11 cellular contexts compared by ENCODE assay signal in the genomic region with DNA sequence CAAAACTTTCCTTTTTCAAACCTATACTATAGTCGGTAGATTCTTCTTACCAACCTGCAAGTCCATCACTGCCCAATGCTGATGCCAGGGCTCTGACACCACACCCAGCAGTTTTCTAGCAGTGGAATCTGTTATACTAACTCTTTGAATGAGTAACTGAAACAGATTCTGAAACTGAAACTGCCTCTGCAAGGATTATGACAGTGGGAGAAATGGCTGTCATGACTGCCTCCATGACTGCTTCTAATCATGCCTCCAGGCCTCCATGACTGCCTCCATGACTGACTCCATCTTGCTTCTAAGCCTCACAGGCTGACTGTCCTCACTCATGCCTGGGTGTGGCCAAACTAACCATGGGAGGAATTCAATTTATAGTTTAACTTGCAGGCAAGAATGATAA. TPM values are rescaled to one million over a fixed set of nuclear protein-coding genes. Genes with fewer than 3 reads are reported as not detected.
DNase-seq lines count a peak whose midpoint lies in the region; ATAC-seq, FAIRE-seq and TF ChIP-seq lines count a peak whose summit lies in the region.
"Had no signal": no experiment of that assay in that cellular context is flagged by ENCODE, and none has a peak within 500 bp of the region (broad histone marks: within the 10 kb centered on the region; RNA-seq: fewer than 3 reads in every experiment).

No MANE protein-coding gene starts in this region.

- no peak overlapping the region for H3K9ac ChIP-seq in endothelial cell of umbilical vein (replicated peaks; ENCODE audit: extremely low read depth, insufficient read depth, low read length)

- no peaks in the 10 kb centered on the region for H3K9me3 ChIP-seq in endothelial cell of umbilical vein (replicated peaks; ENCODE audit: control insufficient read depth, insufficient read depth, low read length)
- no peaks in the 10 kb centered on the region for H3K9me3 ChIP-seq in thyroid gland
- no peaks in the 10 kb centered on the region for H3K9me3 ChIP-seq in esophagus squamous epithelium
- H3K9me3 ChIP-seq: breast epithelium had no signal

- 89 to 100% methylated on average over 1 of the region's 1 CpG for WGBS in thyroid gland, 2 donors
- WGBS in esophagus squamous epithelium, 2 donors = 67 to 100% methylated on average over 1 of the region's 1 CpG

- H3K4me1 ChIP-seq in endothelial cell of umbilical vein (ENCODE audit: control insufficient read depth, extremely low read depth, insufficient read depth, low read length) (peaks cover 25% of the 10 kb centered on the region), thyroid gland (no peaks in the 10 kb centered on the region), esophagus squamous epithelium (no peaks in the 10 kb centered on the region)
- H3K4me1 ChIP-seq: breast epithelium had no signal

- dilution Hi-C loops in endothelial cell of umbilical vein (cut with MboI; ENCODE audit: extremely low pct_ligation_motif_present, low sequenced_read_pairs) = no loop called here

- H3K27me3 ChIP-seq in endothelial cell of umbilical vein (ENCODE audit: control insufficient read depth in 2 of 2, insufficient read depth in 2 of 2, low read length in 2 of 2) = no peaks in the 10 kb centered on the region
- H3K27me3 ChIP-seq in thyroid gland = no peaks in the 10 kb centered on the region
- H3K27me3 ChIP-seq in esophagus squamous epithelium = no peaks in the 10 kb centered on the region
- H3K27me3 ChIP-seq: breast epithelium had no signal

- no peak overlapping the region for H3K4me3 ChIP-seq in endothelial cell of umbilical vein (replicated peaks in 1 of 3; ENCODE audit: insufficient read depth in 1 of 3, low read depth in 1 of 3, low read length in 3 of 3)
- no peak overlapping the region for H3K4me3 ChIP-seq in thyroid gland (replicated peaks in 1 of 3)
- H3K4me3 ChIP-seq in esophagus squamous epithelium = no peak overlapping the region
- H3K4me3 ChIP-seq: breast epithelium had no signal

- no peaks in the 10 kb centered on the region for H3K36me3 ChIP-seq in endothelial cell of umbilical vein (ENCODE audit: control insufficient read depth in 2 of 2, extremely low read depth in 1 of 2, insufficient read depth in 2 of 2, low read length in 2 of 2)
- H3K36me3 ChIP-seq in thyroid gland = no peaks in the 10 kb centered on the region
- no peaks in the 10 kb centered on the region for H3K36me3 ChIP-seq in esophagus squamous epithelium
- H3K36me3 ChIP-seq: breast epithelium had no signal

- in situ Hi-C loops in GM13976 (cut with MboI; ENCODE audit: low sequenced_read_pairs, unreplicated experiment) = no loop called here

- peak; percentile 78 for DNase-seq in GM13976 (ENCODE audit: low spot score)
- DNase-seq in GM20000 (ENCODE audit: low spot score) = peak; percentile 56
- DNase-seq in endothelial cell of umbilical vein (ENCODE audit: low read depth, low spot score) = no peak
- DNase-seq in thyroid gland = no peak
- DNase-seq in NCI-H2029 treated with DMSO at 0.1 percent for 48 hours (lab: John Stamatoyannopoulos, UW) = no peak
- no peak for DNase-seq in esophagus squamous epithelium (lab: John Stamatoyannopoulos, UW)
- DNase-seq: hypothalamus, NCI-H1048 had no signal

- H3K4me2 ChIP-seq in endothelial cell of umbilical vein (ENCODE audit: insufficient read depth, low read length) = no peak overlapping the region

- no peak overlapping the region for H3K27ac ChIP-seq in endothelial cell of umbilical vein (ENCODE audit: insufficient read depth, low read depth, low read length)
- H3K27ac ChIP-seq in thyroid gland = no peak overlapping the region
- H3K27ac ChIP-seq in esophagus squamous epithelium = no peak overlapping the region
- H3K27ac ChIP-seq: breast epithelium had no signal

- CTCF ChIA-PET in endothelial cell of umbilical vein (lab: Charles Lee) = no interaction called here

- TF ChIP-seq POLR2A in endothelial cell of umbilical vein (IDR thresholded peaks at IDR 0.05; ENCODE audit: low read depth, low read length) (no peak), thyroid gland (IDR thresholded peaks at IDR 0.05) (no peak), esophagus squamous epithelium (IDR thresholded peaks at IDR 0.05) (no peak)

- peak; percentile 84 for ATAC-seq in HG03378 (IDR thresholded peaks at IDR 0.05; ENCODE audit: unreplicated experiment)
- no peak for ATAC-seq in HG02840 (IDR thresholded peaks at IDR 0.05; ENCODE audit: low FRiP score, unreplicated experiment)

- H4K20me1 ChIP-seq in endothelial cell of umbilical vein (replicated peaks; ENCODE audit: control insufficient read depth, extremely low read depth, insufficient read depth, low read length) = no peaks in the 10 kb centered on the region

- no peak for TF ChIP-seq CTCF in GM13976 (IDR thresholded peaks at IDR 0.05; ENCODE audit: borderline replicate concordance, control extremely low read depth, extremely low read depth, insufficient read depth, missing control alignments)
- no peak for TF ChIP-seq CTCF in GM20000 (IDR thresholded peaks at IDR 0.05; ENCODE audit: extremely low read depth, missing control alignments)
- TF ChIP-seq CTCF in endothelial cell of umbilical vein (IDR thresholded peaks at IDR 0.05; ENCODE audit: extremely low read depth in 1 of 2, insufficient read depth in 1 of 2, low read depth in 1 of 2, low read length in 2 of 2) = no peak
- TF ChIP-seq CTCF in thyroid gland (IDR thresholded peaks at IDR 0.05) = no peak
- TF ChIP-seq CTCF in esophagus squamous epithelium (IDR thresholded peaks at IDR 0.05) = no peak

- no peak for FAIRE-seq in endothelial cell of umbilical vein (lab: Jason Lieb, UNC)

- no TSS peak for BruUV-seq in endothelial cell of umbilical vein (replicated peaks; lab: Mats Ljungman, UMichigan)

- no peaks in the 10 kb centered on the region for H3K79me2 ChIP-seq in endothelial cell of umbilical vein (ENCODE audit: control insufficient read depth, insufficient read depth, low read length)

- H2AFZ ChIP-seq in endothelial cell of umbilical vein (ENCODE audit: low read depth, low read length) = peak overlapping the region; percentile 62

- POLR2A ChIA-PET in endothelial cell of umbilical vein (lab: Charles Lee) = no interaction called here

- no peaks in the 10 kb centered on the region for H3K9me1 ChIP-seq in endothelial cell of umbilical vein (replicated peaks; ENCODE audit: control insufficient read depth, extremely low read depth, insufficient read depth, low read length)

- intact Hi-C loops in endothelial cell of umbilical vein (cut with micrococcal nuclease) (no loop called here), thyroid gland (cut with DNase I) (no loop called here), esophagus squamous epithelium (cut with DNase I) (no loop called here)

TF ChIP-seq in endothelial cell of umbilical vein, 7 proteins besides CTCF, POLR2A, EP300 and RAD21:
- TF ChIP-seq EZH2 (IDR thresholded peaks at IDR 0.05; ENCODE audit: borderline replicate concordance, low read depth, low read length, severe bottlenecking) (no peak), MYC (IDR thresholded peaks at IDR 0.05; ENCODE audit: low read depth, low read length) (no peak), FOS (IDR thresholded peaks at IDR 0.05; ENCODE audit: borderline replicate concordance, insufficient read depth, low read length) (no peak), POLR2AphosphoS5 (IDR thresholded peaks at IDR 0.05; ENCODE audit: insufficient read depth, low read depth, low read length) (no peak), JUN (IDR thresholded peaks at IDR 0.05; ENCODE audit: borderline replicate concordance, insufficient read depth, insufficient read length, low read depth) (no peak), GATA2 (IDR thresholded peaks at IDR 0.05; ENCODE audit: insufficient read depth, insufficient read length, low read depth, low read length) (no peak)
- TF ChIP-seq, protein P1, sequence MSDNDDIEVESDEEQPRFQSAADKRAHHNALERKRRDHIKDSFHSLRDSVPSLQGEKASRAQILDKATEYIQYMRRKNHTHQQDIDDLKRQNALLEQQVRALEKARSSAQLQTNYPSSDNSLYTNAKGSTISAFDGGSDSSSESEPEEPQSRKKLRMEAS (IDR thresholded peaks at IDR 0.05; ENCODE audit: insufficient read depth, insufficient read length) = no peak

RNA-seq across cellular contexts. Expression of a gene that starts 29.4 kb away (rescaled TPM):
- total RNA-seq in endothelial cell of umbilical vein (200 and 212 TPM in 2 replicates), thyroid gland (100 to 1,000 TPM; 104 to 131 (median 117) TPM), esophagus squamous epithelium (10 to 100 TPM; 52.1 to 85.8 (median 73.4) TPM)
- 294 and 328 TPM in 2 replicates for polyA plus RNA-seq in endothelial cell of umbilical vein
- 239 and 266 TPM in 2 replicates for polyA plus RNA-seq in endothelial cell of umbilical vein (2011; cell fraction: cytosol; rRNA removed)
- 693 and 713 TPM in 2 replicates for polyA plus RNA-seq in endothelial cell of umbilical vein (2011; cell fraction: nucleus; rRNA removed)
- 174 and 186 TPM in 2 replicates for polyA plus RNA-seq in endothelial cell of umbilical vein (2012)
- polyA minus RNA-seq in endothelial cell of umbilical vein = 244 and 257 TPM in 2 replicates
- 122 TPM for polyA minus RNA-seq in endothelial cell of umbilical vein (2011; cell fraction: cytosol; rRNA and poly(A)+ RNA removed)
- 150 and 181 TPM in 2 replicates for polyA minus RNA-seq in endothelial cell of umbilical vein (2011; cell fraction: nucleus; rRNA and poly(A)+ RNA removed)

Comparison
In these comparisons a context has a peak if more than half of its experiments do, and no peak if none do; other contexts are left out.
1. DNase-seq: peak in GM13976 (single experiment) and GM20000 (single experiment); none in endothelial cell of umbilical vein (single experiment), thyroid gland (0 of 2), NCI-H2029 treated with DMSO at 0.1 percent for 48 hours (single experiment) and esophagus squamous epithelium (single experiment).